6 cellular contexts compared by ENCODE assay signal in the genomic region with DNA sequence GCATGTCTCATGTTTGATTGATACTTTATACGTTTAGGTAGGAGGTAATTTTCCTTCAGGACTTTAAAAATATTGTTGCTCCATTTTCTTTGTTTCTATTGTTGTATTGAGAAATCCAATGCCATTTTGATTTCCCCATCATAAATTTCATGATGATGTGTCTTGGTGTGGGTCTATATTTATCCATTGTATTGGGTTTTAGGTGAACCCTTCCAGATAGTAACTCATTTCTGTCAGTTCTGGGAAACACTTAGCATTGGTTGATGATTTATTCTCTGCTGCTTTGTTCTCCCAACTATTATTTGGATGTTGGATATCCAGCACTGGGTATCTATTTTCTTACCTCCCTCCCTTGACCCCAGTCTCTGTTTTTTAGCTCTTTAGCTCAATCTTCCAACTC.
"Had no signal": no experiment of that assay in that cellular context is flagged by ENCODE, and none has a peak within 500 bp of the region (broad histone marks: within the 10 kb centered on the region; RNA-seq: fewer than 3 reads in every experiment).

No MANE protein-coding gene starts in this region.

- H3K27ac Mint-ChIP-seq: HFFc6 had no signal

- H3K4me3 ChIP-seq: GM23248, HAP-1 had no signal

- H3K4me3 Mint-ChIP-seq: HFFc6 had no signal

- H3K4me1 ChIP-seq: HAP-1 had no signal

- H3K27ac ChIP-seq: GM23248 had no signal

- H3K9me3 Mint-ChIP-seq: HFFc6 had no signal

- H3K9me3 ChIP-seq: HAP-1 had no signal

- DNase-seq: GOT3, H7, HFFc6 had no signal

- H3K9ac ChIP-seq: GM23248 had no signal

- ATAC-seq: HCT116 had no signal
